Comparison of ENCODE assay signal across 14 cellular contexts in genomic region chr3:63992461-63993209, GRCh38. TPM values are rescaled to one million over a fixed set of nuclear protein-coding genes. Genes with fewer than 3 reads are reported as not detected.
DNase-seq lines count a peak whose midpoint lies in the region; ATAC-seq and TF ChIP-seq lines count a peak whose summit lies in the region.
"Had no signal": no experiment of that assay in that cellular context is flagged by ENCODE, and none has a peak within 500 bp of the region (broad histone marks: within the 10 kb centered on the region; RNA-seq: fewer than 3 reads in every experiment).

No MANE protein-coding gene starts in this region.

- TF ChIP-seq CTCF in GM23338 (conservative IDR thresholded peaks at IDR 0.05; ENCODE audit: low read depth in 2 of 2): no peak
- no peak for TF ChIP-seq CTCF in suprapubic skin (IDR thresholded peaks at IDR 0.05)

- CTCF ChIA-PET in naive thymus-derived CD4-positive, alpha-beta T cell (lab: Charles Lee): interaction anchor here (0.7 to 10.9 kb wide), 11 partner anchors 12 to 285 kb away, joined by 3 to 249 read pairs (median 3); partner anchors contain the start of gene PSMD6

- 85% methylated on average over 5 of the region's 5 CpGs for WGBS in suprapubic skin

- no peak overlapping the region for H3K4me3 Mint-ChIP-seq in CD4-positive, CD25-positive, alpha-beta regulatory T cell
- H3K4me3 Mint-ChIP-seq in GM23338: no peak overlapping the region
- H3K4me3 Mint-ChIP-seq in activated T-helper 1 cell treated with anti-CD3 and anti-CD28 coated beads, Interleukin-12 subunit alpha, Interleukin-12 subunit beta, Interleukin-2, Interleukin-4 antibody, amounts not matched to agents 30 ng/mL and 10 ng/mL and 1 ng/mL, durations not matched to agents 14 hours and 24 hours and 36 hours: no peak overlapping the region
- H3K4me3 Mint-ChIP-seq in naive thymus-derived CD4-positive, alpha-beta T cell: no peak overlapping the region
- H3K4me3 Mint-ChIP-seq: natural killer cell treated with Interleukin-12 subunit alpha and Interleukin-12 subunit beta and Interleukin-15 and Interleukin-18, amount 100 ng/mL, for 72 hours had no signal

- no peaks in the 10 kb centered on the region for H3K27me3 Mint-ChIP-seq in CD4-positive, CD25-positive, alpha-beta regulatory T cell
- no peaks in the 10 kb centered on the region for H3K27me3 Mint-ChIP-seq in GM23338 (ENCODE audit: insufficient read depth, low read depth, poor library complexity)
- H3K27me3 Mint-ChIP-seq in activated T-helper 1 cell treated with anti-CD3 and anti-CD28 coated beads, Interleukin-12 subunit alpha, Interleukin-12 subunit beta, Interleukin-2, Interleukin-4 antibody, amounts not matched to agents 30 ng/mL and 10 ng/mL and 1 ng/mL, durations not matched to agents 14 hours and 24 hours and 36 hours (ENCODE audit: insufficient read depth): no peaks in the 10 kb centered on the region
- no peaks in the 10 kb centered on the region for H3K27me3 Mint-ChIP-seq in naive thymus-derived CD4-positive, alpha-beta T cell
- H3K27me3 Mint-ChIP-seq: natural killer cell treated with Interleukin-12 subunit alpha and Interleukin-12 subunit beta and Interleukin-15 and Interleukin-18, amount 100 ng/mL, for 72 hours had no signal

- no peak for ATAC-seq in CD4-positive, CD25-positive, alpha-beta regulatory T cell (ENCODE audit: low read depth in 2 of 2)
- ATAC-seq in GM23338: no peak
- ATAC-seq in naive thymus-derived CD4-positive, alpha-beta T cell: no peak

- H3K9me3 Mint-ChIP-seq in CD4-positive, CD25-positive, alpha-beta regulatory T cell: no peaks in the 10 kb centered on the region
- no peaks in the 10 kb centered on the region for H3K9me3 Mint-ChIP-seq in GM23338
- no peaks in the 10 kb centered on the region for H3K9me3 Mint-ChIP-seq in activated T-helper 1 cell treated with anti-CD3 and anti-CD28 coated beads, Interleukin-12 subunit alpha, Interleukin-12 subunit beta, Interleukin-2, Interleukin-4 antibody, amounts not matched to agents 30 ng/mL and 10 ng/mL and 1 ng/mL, durations not matched to agents 14 hours and 24 hours and 36 hours
- no peaks in the 10 kb centered on the region for H3K9me3 Mint-ChIP-seq in naive thymus-derived CD4-positive, alpha-beta T cell
- H3K9me3 Mint-ChIP-seq: natural killer cell treated with Interleukin-12 subunit alpha and Interleukin-12 subunit beta and Interleukin-15 and Interleukin-18, amount 100 ng/mL, for 72 hours had no signal

- H3K9me2 ChIP-seq in GM23338 (ENCODE audit: insufficient read depth): no peaks in the 10 kb centered on the region

- no peak overlapping the region for H3K27ac ChIP-seq in CD4-positive, CD25-positive, alpha-beta regulatory T cell (ENCODE audit: insufficient read depth, low read length, poor library complexity, severe bottlenecking)
- H3K27ac ChIP-seq in GM23338 (ENCODE audit: low read depth) (no peak overlapping the region), caudate nucleus (ENCODE audit: low read depth, low read length) (no peak overlapping the region), suprapubic skin (no peak overlapping the region)
- H3K27ac ChIP-seq in naive thymus-derived CD4-positive, alpha-beta T cell (ENCODE audit: low read depth, low read length): peak overlapping the region; percentile 37
- H3K27ac ChIP-seq: ascending aorta, psoas muscle, testis had no signal

- peaks cover 73% of the 10 kb centered on the region for H3K36me3 Mint-ChIP-seq in CD4-positive, CD25-positive, alpha-beta regulatory T cell
- H3K36me3 Mint-ChIP-seq in GM23338 (ENCODE audit: low read depth): peaks cover 53% of the 10 kb centered on the region
- H3K36me3 Mint-ChIP-seq in activated T-helper 1 cell treated with anti-CD3 and anti-CD28 coated beads, Interleukin-12 subunit alpha, Interleukin-12 subunit beta, Interleukin-2, Interleukin-4 antibody, amounts not matched to agents 30 ng/mL and 10 ng/mL and 1 ng/mL, durations not matched to agents 14 hours and 24 hours and 36 hours (ENCODE audit: low read depth): peaks cover 54% of the 10 kb centered on the region
- H3K36me3 Mint-ChIP-seq in naive thymus-derived CD4-positive, alpha-beta T cell: peaks cover 19 to 74% (median 41%) of the 10 kb centered on the region in 5 donors

- no peaks in the 10 kb centered on the region for H3K9me3 ChIP-seq in CD4-positive, CD25-positive, alpha-beta regulatory T cell (ENCODE audit: control insufficient read depth in 2 of 2, low read length in 2 of 2)
- no peaks in the 10 kb centered on the region for H3K9me3 ChIP-seq in naive thymus-derived CD4-positive, alpha-beta T cell (ENCODE audit: control insufficient read depth in 2 of 3, low read length in 3 of 3)
- H3K9me3 ChIP-seq in suprapubic skin: no peaks in the 10 kb centered on the region
- H3K9me3 ChIP-seq: ascending aorta, psoas muscle, testis had no signal

- peaks cover 14 to 50% (median 22%) of the 10 kb centered on the region in 4 donors for H3K4me1 Mint-ChIP-seq in CD4-positive, CD25-positive, alpha-beta regulatory T cell
- H3K4me1 Mint-ChIP-seq in GM23338: peaks cover 14% of the 10 kb centered on the region; the same call in 2 of the 3 replicates
- peaks cover 30% of the 10 kb centered on the region for H3K4me1 Mint-ChIP-seq in activated T-helper 1 cell treated with anti-CD3 and anti-CD28 coated beads, Interleukin-12 subunit alpha, Interleukin-12 subunit beta, Interleukin-2, Interleukin-4 antibody, amounts not matched to agents 30 ng/mL and 10 ng/mL and 1 ng/mL, durations not matched to agents 14 hours and 24 hours and 36 hours (ENCODE audit: low read depth)
- H3K4me1 Mint-ChIP-seq in naive thymus-derived CD4-positive, alpha-beta T cell: peaks cover 32 to 73% (median 57%) of the 10 kb centered on the region in 7 donors

- H4K20me1 ChIP-seq in GM23338 (replicated peaks; ENCODE audit: insufficient read depth): peaks cover 6% of the 10 kb centered on the region; the same call in 1 of the 2 replicates

- H3F3A ChIP-seq in GM23338 (replicated peaks; ENCODE audit: low read depth): no peaks in the 10 kb centered on the region

- no peak overlapping the region for H2AFZ ChIP-seq in GM23338

- no peaks in the 10 kb centered on the region for H3K79me2 ChIP-seq in GM23338 (replicated peaks; ENCODE audit: insufficient read depth)

- POLR2A ChIA-PET in naive thymus-derived CD4-positive, alpha-beta T cell (lab: Charles Lee): interaction anchor here (0.6 to 7.5 kb wide), 7 partner anchors 13 to 31 kb away, joined by 3 to 50 read pairs (median 4); partner anchors contain the start of gene PSMD6

- H3K4me2 ChIP-seq in GM23338: no peak overlapping the region

- TF ChIP-seq EP300 in suprapubic skin (IDR thresholded peaks at IDR 0.05): no peak

- H3K4me1 ChIP-seq in CD4-positive, CD25-positive, alpha-beta regulatory T cell (ENCODE audit: control insufficient read depth, insufficient read depth, low read length, poor library complexity, severe bottlenecking): no peaks in the 10 kb centered on the region
- H3K4me1 ChIP-seq in GM23338 (ENCODE audit: insufficient read depth) (peaks cover 5% of the 10 kb centered on the region; the same call in 1 of the 2 replicates), suprapubic skin (no peaks in the 10 kb centered on the region)
- H3K4me1 ChIP-seq in naive thymus-derived CD4-positive, alpha-beta T cell (ENCODE audit: control insufficient read depth in 2 of 2, insufficient read depth in 2 of 2, low read length in 2 of 2): peaks cover 0 to 10% of the 10 kb centered on the region in 2 donors
- H3K4me1 ChIP-seq: ascending aorta, psoas muscle, testis had no signal

- no peak for DNase-seq in CD4-positive, CD25-positive, alpha-beta regulatory T cell
- DNase-seq in GM23338 (ENCODE audit: low spot score): no peak
- DNase-seq in activated T-helper 1 cell treated with anti-CD3 and anti-CD28 coated beads, Interleukin-12 subunit alpha, Interleukin-12 subunit beta, Interleukin-2, Interleukin-4 antibody, amounts not matched to agents 30 ng/mL and 10 ng/mL and 1 ng/mL, durations not matched to agents 14 hours and 24 hours and 36 hours (ENCODE audit: low spot score): no peak
- DNase-seq in naive thymus-derived CD4-positive, alpha-beta T cell: no peak
- DNase-seq in caudate nucleus (lab: John Stamatoyannopoulos, UW): no peak
- no peak for DNase-seq in NCI-H510A treated with DMSO at 0.1 percent for 48 hours (lab: John Stamatoyannopoulos, UW)
- DNase-seq in suprapubic skin (ENCODE audit: low spot score in 2 of 2): no peak
- no peak for DNase-seq in NCI-H2107 (lab: John Stamatoyannopoulos, UW)
- DNase-seq: activated T-cell treated with anti-CD3 and anti-CD28 coated beads, Interleukin-2, amount 50 U/mL, for 1 hour had no signal

- intact Hi-C loops in activated T-helper 1 cell treated with anti-CD3 and anti-CD28 coated beads, Interleukin-12 subunit alpha, Interleukin-12 subunit beta, Interleukin-2, Interleukin-4 antibody, amounts not matched to agents 30 ng/mL and 10 ng/mL and 1 ng/mL, durations not matched to agents 14 hours and 24 hours and 36 hours (cut with micrococcal nuclease): loop anchor here (1.0 to 10.0 kb wide), 5 partner anchors 30 to 638 kb away; no protein-coding TSS in a partner anchor
- intact Hi-C loops in naive thymus-derived CD4-positive, alpha-beta T cell (cut with micrococcal nuclease): loop anchor here (1.0 to 2.0 kb wide), 8 partner anchors 13 to 81 kb away; partner anchors contain the start of gene SCAANT1 (in 1 of the 2)

- no peak overlapping the region for H3K4me3 ChIP-seq in CD4-positive, CD25-positive, alpha-beta regulatory T cell (ENCODE audit: low read depth, low read length)
- H3K4me3 ChIP-seq in GM23338 (no peak overlapping the region), suprapubic skin (no peak overlapping the region)
- no peak overlapping the region for H3K4me3 ChIP-seq in naive thymus-derived CD4-positive, alpha-beta T cell (ENCODE audit: low read length)
- H3K4me3 ChIP-seq: ascending aorta, psoas muscle, skin epidermis, testis had no signal

- no peak for TF ChIP-seq POLR2A in suprapubic skin (IDR thresholded peaks at IDR 0.05)

- H3K27me3 ChIP-seq in CD4-positive, CD25-positive, alpha-beta regulatory T cell (ENCODE audit: control insufficient read depth, insufficient read depth, low read length): no peaks in the 10 kb centered on the region
- H3K27me3 ChIP-seq in GM23338 (ENCODE audit: insufficient read depth) (no peaks in the 10 kb centered on the region), suprapubic skin (no peaks in the 10 kb centered on the region)
- no peaks in the 10 kb centered on the region for H3K27me3 ChIP-seq in naive thymus-derived CD4-positive, alpha-beta T cell (ENCODE audit: control insufficient read depth in 2 of 2, insufficient read depth in 2 of 2, low read length in 2 of 2)
- H3K27me3 ChIP-seq: ascending aorta, testis had no signal

- peak overlapping the region in 2 of 3 donors; percentile 40 to 86 for H3K27ac Mint-ChIP-seq in CD4-positive, CD25-positive, alpha-beta regulatory T cell
- H3K27ac Mint-ChIP-seq in GM23338: 0 out of 2 replicates have a peak overlapping the region, but pooled peaks have one; percentile 17
- H3K27ac Mint-ChIP-seq in activated T-helper 1 cell treated with anti-CD3 and anti-CD28 coated beads, Interleukin-12 subunit alpha, Interleukin-12 subunit beta, Interleukin-2, Interleukin-4 antibody, amounts not matched to agents 30 ng/mL and 10 ng/mL and 1 ng/mL, durations not matched to agents 14 hours and 24 hours and 36 hours: peak overlapping the region; percentile 36
- peak overlapping the region; percentile 21 to 86 (median 70) for H3K27ac Mint-ChIP-seq in naive thymus-derived CD4-positive, alpha-beta T cell

- H3K36me3 ChIP-seq in CD4-positive, CD25-positive, alpha-beta regulatory T cell (ENCODE audit: control insufficient read depth, insufficient read depth, low read length): peaks cover 98% of the 10 kb centered on the region
- H3K36me3 ChIP-seq in GM23338 (ENCODE audit: insufficient read depth): peaks cover 11% of the 10 kb centered on the region
- H3K36me3 ChIP-seq in naive thymus-derived CD4-positive, alpha-beta T cell (ENCODE audit: control insufficient read depth in 2 of 3, insufficient read depth in 3 of 3, low read length in 3 of 3): peaks cover 43 to 90% (median 56%) of the 10 kb centered on the region in 3 experiments
- H3K36me3 ChIP-seq in suprapubic skin: peaks cover 83% of the 10 kb centered on the region

RNA-seq across cellular contexts. Expression of gene PSMD6, which starts 30.7 kb away (rescaled TPM):
- total RNA-seq in CD4-positive, CD25-positive, alpha-beta regulatory T cell: 86.7 TPM
- 100 to 1,000 TPM; 119 to 139 (median 124) TPM for polyA plus RNA-seq in CD4-positive, CD25-positive, alpha-beta regulatory T cell
- total RNA-seq in GM23338 (2014; rRNA removed; shearing (Covaris generic)): 98.1 and 108 TPM in 2 replicates
- 195 and 205 TPM in 2 replicates for polyA plus RNA-seq in GM23338 (2016; fragmentation: Nextera tagmentation; extraction: Ambion mirVana)
- 133 and 137 TPM in 2 replicates for total RNA-seq in activated T-helper 1 cell treated with anti-CD3 and anti-CD28 coated beads, Interleukin-12 subunit alpha, Interleukin-12 subunit beta, Interleukin-2, Interleukin-4 antibody, amounts not matched to agents 30 ng/mL and 10 ng/mL and 1 ng/mL, durations not matched to agents 14 hours and 24 hours and 36 hours
- total RNA-seq in naive thymus-derived CD4-positive, alpha-beta T cell: 100 to 1,000 TPM in 1 of 5 experiments, 10 to 100 TPM in 4; 63.4 to 103 (median 84.1) TPM
- polyA plus RNA-seq in naive thymus-derived CD4-positive, alpha-beta T cell: 100 to 1,000 TPM; 119 to 134 TPM
- total RNA-seq in suprapubic skin: 10 to 100 TPM; 54.6 to 82.3 (median 68.0) TPM

Comparison
In these comparisons a context has a peak if more than half of its experiments do, and no peak if none do; other contexts are left out.
1. H3K27ac Mint-ChIP-seq: peak in every context shown above with its lines; median percentile 70 in naive thymus-derived CD4-positive, alpha-beta T cell; 63 in CD4-positive, CD25-positive, alpha-beta regulatory T cell; 36 in activated T-helper 1 cell treated with anti-CD3 and anti-CD28 coated beads, Interleukin-12 subunit alpha, Interleukin-12 subunit beta, Interleukin-2, Interleukin-4 antibody, amounts not matched to agents 30 ng/mL and 10 ng/mL and 1 ng/mL, durations not matched to agents 14 hours and 24 hours and 36 hours; 17 in GM23338.